8 cellular contexts compared by ENCODE assay signal in the genomic region with DNA sequence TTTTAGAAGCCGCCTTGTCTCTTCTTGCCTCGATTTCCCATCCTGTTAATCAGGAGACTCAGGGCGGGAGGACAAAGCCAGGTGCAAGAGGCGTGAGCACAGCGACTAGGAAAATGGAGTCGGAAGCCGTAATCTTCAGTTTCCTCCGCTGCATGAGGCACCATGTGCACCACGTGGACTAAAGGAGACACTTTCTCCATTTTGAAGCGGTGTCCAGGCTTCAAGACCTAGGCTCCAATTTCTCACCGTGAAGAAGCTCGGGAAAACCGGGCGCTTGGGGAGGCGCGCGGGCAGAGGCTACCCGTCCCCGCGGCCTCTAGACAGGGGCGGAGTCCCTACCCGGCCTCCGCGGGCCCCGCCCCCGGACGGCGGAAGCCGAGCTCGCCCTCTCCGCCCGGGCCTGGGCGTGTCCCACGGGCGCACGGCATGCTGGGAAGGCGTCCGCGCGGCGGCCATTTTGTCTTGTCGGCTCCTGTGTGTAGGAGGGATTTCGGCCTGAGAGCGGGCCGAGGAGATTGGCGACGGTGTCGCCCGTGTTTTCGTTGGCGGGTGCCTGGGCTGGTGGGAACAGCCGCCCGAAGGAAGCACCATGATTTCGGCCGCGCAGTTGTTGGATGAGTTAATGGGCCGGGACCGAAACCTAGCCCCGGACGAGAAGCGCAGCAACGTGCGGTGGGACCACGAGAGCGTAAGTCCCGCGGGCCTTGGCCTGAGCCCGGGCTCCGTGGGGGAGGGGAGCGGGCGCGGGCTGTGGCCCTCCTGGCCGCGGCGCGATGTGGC. TPM values are rescaled to one million over a fixed set of nuclear protein-coding genes. Genes with fewer than 3 reads are reported as not detected.
DNase-seq lines count a peak whose midpoint lies in the region; ATAC-seq, FAIRE-seq and TF ChIP-seq lines count a peak whose summit lies in the region.

A gene with protein sequence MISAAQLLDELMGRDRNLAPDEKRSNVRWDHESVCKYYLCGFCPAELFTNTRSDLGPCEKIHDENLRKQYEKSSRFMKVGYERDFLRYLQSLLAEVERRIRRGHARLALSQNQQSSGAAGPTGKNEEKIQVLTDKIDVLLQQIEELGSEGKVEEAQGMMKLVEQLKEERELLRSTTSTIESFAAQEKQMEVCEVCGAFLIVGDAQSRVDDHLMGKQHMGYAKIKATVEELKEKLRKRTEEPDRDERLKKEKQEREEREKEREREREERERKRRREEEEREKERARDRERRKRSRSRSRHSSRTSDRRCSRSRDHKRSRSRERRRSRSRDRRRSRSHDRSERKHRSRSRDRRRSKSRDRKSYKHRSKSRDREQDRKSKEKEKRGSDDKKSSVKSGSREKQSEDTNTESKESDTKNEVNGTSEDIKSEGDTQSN (plus strand): TSS at position 460 of the 780 bp plus-strand sequence. CDS start 130 bp downstream, at position 590.

- H3K79me2 ChIP-seq in keratinocyte (ENCODE audit: control insufficient read depth, insufficient read depth, low read length), result peaks cover 50% of the 10 kb centered on the region

- DNase-seq in AG09319 (ENCODE audit: extremely low read depth, low read depth) (peak; percentile 83), NCI-H446 (lab: John Stamatoyannopoulos, UW) (peak; percentile 86 to 95), keratinocyte (ENCODE audit: low read depth, low spot score) (peak; percentile 66)
- DNase-seq in activated CD4-positive, CD25-positive, alpha-beta regulatory T cell treated with anti-CD3 and anti-CD28 coated beads, Interleukin-2, amount 50 U/mL, for 16 hours (ENCODE audit: low read depth, low spot score), result peak; percentile 87
- DNase-seq in central memory CD4-positive, alpha-beta T cell, result peak; percentile 94
- peak; percentile 83 to 93 (median 86) for DNase-seq in stimulated activated CD4-positive, alpha-beta T cell treated with anti-CD3 and anti-CD28 coated beads, Interleukin-12 subunit alpha, Interleukin-12 subunit beta, amount 100 ng/mL, for 48 hours (ENCODE audit: low read depth in 2 of 3, low spot score in 1 of 3)

- peak within 1 kb of the TSS; percentile 79 for H3K4me2 ChIP-seq in keratinocyte (ENCODE audit: control insufficient read depth, extremely low read depth, insufficient read depth, low read depth, low read length)

- ATAC-seq in GM19043 (IDR thresholded peaks at IDR 0.05; ENCODE audit: low read depth, unreplicated experiment) (peak; percentile 91), HG03354 (IDR thresholded peaks at IDR 0.05; ENCODE audit: poor library complexity, severe bottlenecking, unreplicated experiment) (peak; percentile 90)

- dilution Hi-C loops in keratinocyte (cut with MboI; ENCODE audit: extremely low pct_ligation_motif_present, low sequenced_read_pairs), result no loop called here

- H3K4me1 ChIP-seq in keratinocyte (ENCODE audit: control insufficient read depth, extremely low read depth, insufficient read depth, low read length), result peaks cover 20% of the 10 kb centered on the region

- H2AFZ ChIP-seq in keratinocyte (ENCODE audit: control insufficient read depth, low read length), result peak within 1 kb of the TSS; percentile 80

- H3K9me1 ChIP-seq in keratinocyte (ENCODE audit: control insufficient read depth, extremely low read depth, insufficient read depth, low read length), result no peaks in the 10 kb centered on the region

- H3K9me3 ChIP-seq in keratinocyte (ENCODE audit: control insufficient read depth, low read depth, low read length), result no peaks in the 10 kb centered on the region

- no peak for FAIRE-seq in keratinocyte (lab: Jason Lieb, UNC)

- no peaks in the 10 kb centered on the region for H3K36me3 ChIP-seq in keratinocyte (ENCODE audit: control insufficient read depth in 2 of 2, extremely low read depth in 1 of 2, insufficient read depth in 2 of 2, low read length in 2 of 2)

- TF ChIP-seq CTCF in AG09319 (IDR thresholded peaks at IDR 0.05; ENCODE audit: low read depth, low read length) (no peak), keratinocyte (optimal IDR thresholded peaks at IDR 0.05 in 1 of 3, IDR thresholded peaks at IDR 0.05 in 1 of 3, conservative IDR thresholded peaks at IDR 0.05 in 1 of 3; ENCODE audit: extremely low read depth in 1 of 3, insufficient read depth in 2 of 3, low read length in 3 of 3) (no peak)

- H3K4me3 ChIP-seq in keratinocyte (ENCODE audit: control insufficient read depth in 2 of 3, extremely low read depth in 1 of 3, insufficient read depth in 2 of 3, low read depth in 1 of 3, low read length in 3 of 3), result peak within 1 kb of the TSS; percentile 82 to 97 (median 97)

- peak within 1 kb of the TSS; percentile 99 for H3K9ac ChIP-seq in keratinocyte (ENCODE audit: control insufficient read depth, extremely low read depth, insufficient read depth, low read length)

- H3K27ac ChIP-seq in keratinocyte (ENCODE audit: control insufficient read depth, insufficient read depth, low read length), result peak within 1 kb of the TSS; percentile 97

- no peaks in the 10 kb centered on the region for H3K27me3 ChIP-seq in keratinocyte (ENCODE audit: control insufficient read depth, extremely low read depth, insufficient read depth, low read length)

- H4K20me1 ChIP-seq in keratinocyte (ENCODE audit: control insufficient read depth, extremely low read depth, insufficient read depth, low read length), result peaks cover 25% of the 10 kb centered on the region

RNA-seq across cellular contexts. Expression of the gene that starts here (rescaled TPM):
- 47.8 to 92.4 TPM (median 53.3 TPM) in 3 replicates for polyA plus RNA-seq in keratinocyte
- 521 TPM for polyA plus RNA-seq in keratinocyte (2011; ENCODE audit: low read depth)
- 21.0 and 29.9 TPM in 2 replicates for polyA plus RNA-seq in keratinocyte (2011; cell fraction: cytosol; rRNA removed)
- 153 and 263 TPM in 2 replicates for polyA plus RNA-seq in keratinocyte (2011; cell fraction: nucleus; rRNA removed)
- 64.5 and 89.1 TPM in 2 replicates for polyA plus RNA-seq in keratinocyte (2012; ENCODE audit: low replicate concordance)
- 4.0 to 18.2 TPM (median 4.3 TPM) in 3 replicates for polyA minus RNA-seq in keratinocyte
- polyA minus RNA-seq in keratinocyte (2011; cell fraction: cytosol; rRNA and poly(A)+ RNA removed), result 12.9 TPM
- polyA minus RNA-seq in keratinocyte (2011; cell fraction: nucleus; rRNA and poly(A)+ RNA removed), result 48.9 and 58.2 TPM in 2 replicates

Comparison
In these comparisons a context has a peak if more than half of its experiments do, and no peak if none do; other contexts are left out.
1. Peak in every context shown above with its lines: DNase-seq, ATAC-seq, H3K4me3 ChIP-seq and H3K27ac ChIP-seq.